In the genomic region with DNA sequence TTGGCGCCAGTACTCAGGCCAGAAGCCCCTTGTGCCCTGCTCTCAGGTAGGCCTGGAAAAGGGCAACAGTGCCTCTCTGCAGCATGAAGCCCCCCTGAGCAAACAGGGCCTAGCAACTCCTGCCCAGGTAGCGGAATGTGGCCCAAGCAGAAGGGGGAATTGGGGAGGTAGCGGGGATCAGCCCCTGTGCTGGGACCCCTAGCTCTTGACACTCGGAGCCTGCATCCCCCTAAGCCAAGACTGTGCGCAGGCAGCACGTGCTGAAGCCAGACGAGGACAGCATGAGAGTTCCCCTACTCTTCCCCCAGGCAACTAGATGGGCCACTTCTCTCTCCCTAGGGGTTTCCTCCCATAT, we compare ENCODE assay signal across 9 cellular contexts. TPM values are rescaled to one million over a fixed set of nuclear protein-coding genes. Genes with fewer than 3 reads are reported as not detected.
DNase-seq lines count a peak whose midpoint lies in the region; ATAC-seq and TF ChIP-seq lines count a peak whose summit lies in the region.
"Had no signal": no experiment of that assay in that cellular context is flagged by ENCODE, and none has a peak within 500 bp of the region (broad histone marks: within the 10 kb centered on the region; RNA-seq: fewer than 3 reads in every experiment).

No MANE protein-coding gene starts in this region.

- no peak for TF ChIP-seq POLR2A in HCT116 (IDR thresholded peaks at IDR 0.05; ENCODE audit: borderline replicate concordance, extremely low read depth, insufficient read depth, insufficient read length)

- peaks cover 47% of the 10 kb centered on the region for H3K79me2 ChIP-seq in HCT116 (ENCODE audit: insufficient read depth, low read length)
- H3K79me2 ChIP-seq in smooth muscle cell (ENCODE audit: low read depth): peaks cover 26% of the 10 kb centered on the region

- no peak for DNase-seq in HCT116 (ENCODE audit: low read depth, low spot score)
- DNase-seq in right cardiac atrium: no peak
- no peak for DNase-seq in smooth muscle cell (lab: John Stamatoyannopoulos, UW; ENCODE audit: unreplicated experiment)
- no peak for DNase-seq in ecto neural progenitor cell (ENCODE audit: low spot score)
- DNase-seq in NCI-H82 treated with DMSO at 0.1 percent for 48 hours (lab: John Stamatoyannopoulos, UW; ENCODE audit: unreplicated experiment): no peak
- DNase-seq in HuH-7.5 (ENCODE audit: low spot score): no peak

- TF ChIP-seq RAD21 in HCT116 (IDR thresholded peaks at IDR 0.05; ENCODE audit: low read depth): no peak

- TF ChIP-seq CTCF in HCT116 (IDR thresholded peaks at IDR 0.05 in 2 of 3, conservative IDR thresholded peaks at IDR 0.05 in 1 of 3; ENCODE audit: borderline replicate concordance in 1 of 3, insufficient read depth in 1 of 3, low read depth in 2 of 3, low read length in 2 of 3) (no peak), WI38 (IDR thresholded peaks at IDR 0.05; ENCODE audit: low read depth, low read length) (no peak), smooth muscle cell (IDR thresholded peaks at IDR 0.05; ENCODE audit: borderline replicate concordance, insufficient read depth, poor library complexity, severe bottlenecking) (no peak)

- H3K9me3 ChIP-seq in HCT116 (ENCODE audit: control insufficient read depth in 1 of 2, insufficient read depth in 1 of 2, low read depth in 1 of 2, low read length in 2 of 2) (no peaks in the 10 kb centered on the region), right cardiac atrium (ENCODE audit: control insufficient read depth, low read length) (no peaks in the 10 kb centered on the region), smooth muscle cell (replicated peaks; ENCODE audit: low read depth) (no peaks in the 10 kb centered on the region)

- H3K9ac ChIP-seq in HCT116 (ENCODE audit: low read length): peak overlapping the region; percentile 99
- peak overlapping the region; percentile 97 for H3K9ac ChIP-seq in smooth muscle cell (ENCODE audit: low read depth)

- BruUV-seq in HCT116 (replicated peaks; lab: Mats Ljungman, UMichigan): no TSS peak

- CTCF ChIA-PET in HCT116 (lab: Charles Lee): interaction anchor here (2.0 kb wide), 2 partner anchors 15 to 54 kb away, joined by 7 to 10 read pairs; a partner anchor contains a TSS

- H3K4me3 ChIP-seq in HCT116 (replicated peaks in 1 of 2; ENCODE audit: low read depth in 1 of 2, low read length in 2 of 2) (peak overlapping the region; percentile 86 to 92), WI38 (ENCODE audit: low read depth, low read length) (peak overlapping the region; percentile 98), right cardiac atrium (ENCODE audit: low read length) (peak overlapping the region; percentile 84), smooth muscle cell (peak overlapping the region; percentile 83)

- H3K27me3 ChIP-seq in HCT116 (ENCODE audit: insufficient read depth, low read length) (no peaks in the 10 kb centered on the region), right cardiac atrium (ENCODE audit: control insufficient read depth, insufficient read depth) (no peaks in the 10 kb centered on the region), smooth muscle cell (ENCODE audit: low read depth) (no peaks in the 10 kb centered on the region)

- no peaks in the 10 kb centered on the region for H4K20me1 ChIP-seq in HCT116 (ENCODE audit: insufficient read depth)
- no peaks in the 10 kb centered on the region for H4K20me1 ChIP-seq in smooth muscle cell (ENCODE audit: low read depth)

- no peak overlapping the region for H2AFZ ChIP-seq in HCT116 (ENCODE audit: low read depth, low read length, poor library complexity, severe bottlenecking)
- H2AFZ ChIP-seq in smooth muscle cell (ENCODE audit: low read depth): no peak overlapping the region

- POLR2A ChIA-PET in HCT116 (lab: Charles Lee): interaction anchor here (2.5 kb wide), 1 partner anchor 15 kb away, joined by 15 read pairs; a partner anchor contains a TSS

- H3K9me2 ChIP-seq in HCT116 (ENCODE audit: insufficient read depth): no peaks in the 10 kb centered on the region

- 58% methylated on average over 7 of the region's 7 CpGs for WGBS in right cardiac atrium
- WGBS in smooth muscle cell (ENCODE audit: low lambda C conversion rate): 61% methylated on average over 7 of the region's 7 CpGs

- intact Hi-C loops in HCT116 (cut with micrococcal nuclease) (loop anchor here (1.0 kb wide), 1 partner anchor 39 kb away; a partner anchor contains a TSS), right cardiac atrium (cut with DNase I) (loop anchor here in 1 of 4 donors (10.0 kb wide), 1 partner anchor 49 kb away; a partner anchor contains a TSS)

- H3K27ac ChIP-seq in HCT116 (ENCODE audit: low read depth, low read length) (peak overlapping the region; percentile 92), right cardiac atrium (ENCODE audit: low read length) (peak overlapping the region; percentile 98), smooth muscle cell (ENCODE audit: low read depth) (peak overlapping the region; percentile 98)

- no peak for ATAC-seq in HCT116
- no peak for ATAC-seq in right cardiac atrium
- ATAC-seq in GM19035 (IDR thresholded peaks at IDR 0.05; ENCODE audit: unreplicated experiment): no peak

- H3K36me3 ChIP-seq in HCT116 (ENCODE audit: control insufficient read depth in 1 of 2, insufficient read depth in 2 of 2, low read length in 2 of 2) (peaks cover 14 to 52% of the 10 kb centered on the region in 2 experiments), smooth muscle cell (ENCODE audit: low read depth) (no peaks in the 10 kb centered on the region)

- RAD21 ChIA-PET in HCT116 (lab: Charles Lee; ENCODE audit: low non-redundant PET in 1 of 2, low total read pairs in 2 of 2, uncharacterized antibody in 2 of 2, unreplicated experiment in 2 of 2): interaction anchor here in 1 of 2 experiments (1.0 kb wide), 1 partner anchor 74 kb away, joined by 3 read pairs; a partner anchor contains a TSS

- H3K4me1 ChIP-seq in HCT116 (ENCODE audit: control insufficient read depth in 1 of 2, insufficient read depth in 2 of 2, low read length in 2 of 2) (peaks cover 39 to 54% of the 10 kb centered on the region in 2 experiments), right cardiac atrium (ENCODE audit: control insufficient read depth, insufficient read depth, low read length) (peaks cover 16% of the 10 kb centered on the region), smooth muscle cell (ENCODE audit: low read depth) (peaks cover 16% of the 10 kb centered on the region)

- H3F3A ChIP-seq in smooth muscle cell (ENCODE audit: low read depth): peaks cover 3% of the 10 kb centered on the region

- H3K4me2 ChIP-seq in HCT116 (ENCODE audit: low read length) (peak overlapping the region; percentile 74), smooth muscle cell (peak overlapping the region; percentile 91)

TF ChIP-seq in HCT116, 20 proteins besides CTCF, POLR2A, EP300 and RAD21:
- TF ChIP-seq, protein P1, sequence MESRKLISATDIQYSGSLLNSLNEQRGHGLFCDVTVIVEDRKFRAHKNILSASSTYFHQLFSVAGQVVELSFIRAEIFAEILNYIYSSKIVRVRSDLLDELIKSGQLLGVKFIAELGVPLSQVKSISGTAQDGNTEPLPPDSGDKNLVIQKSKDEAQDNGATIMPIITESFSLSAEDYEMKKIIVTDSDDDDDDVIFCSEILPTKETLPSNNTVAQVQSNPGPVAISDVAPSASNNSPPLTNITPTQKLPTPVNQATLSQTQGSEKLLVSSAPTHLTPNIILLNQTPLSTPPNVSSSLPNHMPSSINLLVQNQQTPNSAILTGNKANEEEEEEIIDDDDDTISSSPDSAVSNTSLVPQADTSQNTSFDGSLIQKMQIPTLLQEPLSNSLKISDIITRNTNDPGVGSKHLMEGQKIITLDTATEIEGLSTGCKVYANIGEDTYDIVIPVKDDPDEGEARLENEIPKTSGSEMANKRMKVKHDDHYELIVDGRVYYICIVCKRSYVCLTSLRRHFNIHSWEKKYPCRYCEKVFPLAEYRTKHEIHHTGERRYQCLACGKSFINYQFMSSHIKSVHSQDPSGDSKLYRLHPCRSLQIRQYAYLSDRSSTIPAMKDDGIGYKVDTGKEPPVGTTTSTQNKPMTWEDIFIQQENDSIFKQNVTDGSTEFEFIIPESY (IDR thresholded peaks at IDR 0.05; ENCODE audit: extremely low read depth, insufficient replicate concordance, low read length): no peak
- TF ChIP-seq SIN3A (IDR thresholded peaks at IDR 0.05; ENCODE audit: low read depth): peak; percentile 10; the same call in 1 of the 2 replicates
- TF ChIP-seq POLR2AphosphoS5 (IDR thresholded peaks at IDR 0.05; ENCODE audit: low read depth, low read length): peak; percentile 27; the same call in 1 of the 2 replicates

RNA-seq across cellular contexts. Expression of a gene that starts 0.8 kb away (rescaled TPM):
- 51.8 TPM for total RNA-seq in HCT116 (2021; ENCODE audit: unreplicated experiment)
- 24.9 and 27.4 TPM in 2 replicates for polyA plus RNA-seq in HCT116 (2012)
- 10 to 100 TPM; 43.0 to 50.9 (median 45.1) TPM for total RNA-seq in right cardiac atrium
- 31.8 TPM for polyA plus RNA-seq in right cardiac atrium
- total RNA-seq in smooth muscle cell: 30.3 and 33.3 TPM in 2 replicates
- 42.0 and 43.5 TPM in 2 replicates for polyA plus RNA-seq in smooth muscle cell

RNA-seq across cellular contexts. Expression of a gene that starts 14.4 kb away (rescaled TPM):
- total RNA-seq in HCT116 (2021; ENCODE audit: unreplicated experiment): 49.2 TPM
- polyA plus RNA-seq in HCT116 (2012): 35.5 and 38.1 TPM in 2 replicates
- total RNA-seq in right cardiac atrium: 10 to 100 TPM; 23.4 to 27.7 (median 25.4) TPM
- 19.1 TPM for polyA plus RNA-seq in right cardiac atrium
- total RNA-seq in smooth muscle cell: 12.7 and 17.7 TPM in 2 replicates
- polyA plus RNA-seq in smooth muscle cell: 37.1 and 37.4 TPM in 2 replicates

RNA-seq across cellular contexts. Expression of a gene that starts 18.7 kb away (rescaled TPM):
- total RNA-seq in HCT116 (2021; ENCODE audit: unreplicated experiment): not detected
- 0.46 and 1.4 TPM in 2 replicates for polyA plus RNA-seq in HCT116 (2012)
- total RNA-seq in right cardiac atrium: under 1 TPM in 2 of 4 donors, not detected in 2; 0.35 to 0.94 TPM
- polyA plus RNA-seq in right cardiac atrium: 0.86 TPM
- not detected in 2 replicates for total RNA-seq in smooth muscle cell
- polyA plus RNA-seq in smooth muscle cell: 3.6 and 8.2 TPM in 2 replicates
- total RNA-seq: HT1080 had no signal

RNA-seq across cellular contexts. Expression of a gene that starts 26.4 kb away (rescaled TPM):
- total RNA-seq in HCT116 (2021; ENCODE audit: unreplicated experiment) (3.4 TPM), right cardiac atrium (1 to 10 TPM; 1.1 to 3.6 (median 2.7) TPM), smooth muscle cell (0.27 TPM in 1 of 2 replicates, not detected in the other)
- 2.3 and 2.4 TPM in 2 replicates for polyA plus RNA-seq in HCT116 (2012)
- polyA plus RNA-seq in right cardiac atrium (1.6 TPM), smooth muscle cell (2.8 and 3.7 TPM in 2 replicates)

RNA-seq across cellular contexts. Expression of a gene that starts 39.3 kb away (rescaled TPM):
- total RNA-seq in HCT116 (2021; ENCODE audit: unreplicated experiment) (17.9 TPM), right cardiac atrium (1 to 10 TPM; 6.2 to 8.0 (median 7.5) TPM), smooth muscle cell (7.7 and 9.3 TPM in 2 replicates)
- 12.8 and 15.5 TPM in 2 replicates for polyA plus RNA-seq in HCT116 (2012)
- polyA plus RNA-seq in right cardiac atrium (3.6 TPM), smooth muscle cell (8.0 and 10.3 TPM in 2 replicates)
